ENCODE assay signal across 33 cellular contexts in the genomic region with DNA sequence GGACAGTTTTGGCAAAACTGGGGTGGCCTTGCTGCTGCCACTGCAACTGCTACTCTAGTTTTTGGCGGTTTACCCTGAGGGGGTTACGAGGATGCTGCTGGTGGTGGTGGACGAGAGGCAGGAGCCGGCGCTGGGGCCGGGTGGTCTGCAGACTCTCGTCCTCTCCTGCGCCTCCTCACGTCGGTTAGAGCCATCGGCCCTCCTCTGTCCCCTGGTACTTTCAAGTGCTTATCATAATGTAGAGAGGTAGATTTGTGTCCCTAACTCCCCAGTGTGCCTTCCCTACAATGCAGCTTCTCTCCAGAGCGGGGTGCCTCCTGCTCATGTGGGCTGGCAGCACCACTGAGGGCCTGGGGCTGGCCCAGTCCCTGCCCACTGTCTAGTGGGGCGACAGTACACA. TPM values are rescaled to one million over a fixed set of nuclear protein-coding genes. Genes with fewer than 3 reads are reported as not detected.
"Had no signal": no experiment of that assay in that cellular context is flagged by ENCODE, and none has a peak within 500 bp of the region (broad histone marks: within the 10 kb centered on the region; RNA-seq: fewer than 3 reads in every experiment).

No MANE protein-coding gene starts in this region.

- H3K4me3 ChIP-seq: adrenal gland, body of pancreas, breast epithelium had no signal

- H3K36me3 ChIP-seq: adrenal gland, brain microvascular endothelial cell, breast epithelium had no signal

- H3K4me1 ChIP-seq: adrenal gland, breast epithelium had no signal

- DNase-seq: activated B cell treated with CpG ODN at 0.5 μM for 24 hours; activated CD4-positive, alpha-beta memory T cell treated with anti-CD3 and anti-CD28 coated beads for 36 hours; activated CD4-positive, alpha-beta T cell treated with anti-CD3 and anti-CD28 coated beads for 4 hours; activated CD4-positive, alpha-beta T cell treated with anti-CD3 and anti-CD28 coated beads, Interleukin-2, amount 10 ng/mL, durations not matched to agents 24 days and 14 days; activated CD4-positive, alpha-beta T cell treated with anti-CD3 and anti-CD28 coated beads, Interleukin-2, amount 50 U/mL, for 1 hour; activated CD4-positive, alpha-beta T cell treated with anti-CD3 and anti-CD28 coated beads, Interleukin-2, amount 50 U/mL, for 4 hours; activated CD4-positive, CD25-positive, alpha-beta regulatory T cell treated with anti-CD3 and anti-CD28 coated beads, Interleukin-2, amount 50 U/mL, for 72 hours; activated CD8-positive, alpha-beta memory T cell treated with anti-CD3 and anti-CD28 coated beads, Interleukin-2, amount 50 U/mL, for 4 hours; activated CD8-positive, alpha-beta T cell treated with anti-CD3 and anti-CD28 coated beads for 36 hours; activated effector memory CD4-positive, alpha-beta T cell treated with anti-CD3 and anti-CD28 coated beads, Interleukin-2, amount 50 U/mL, for 16 hours; activated gamma-delta T cell treated with Interleukin-2 at 50 U/mL for 16 hours; activated naive CD4-positive, alpha-beta T cell; activated naive CD4-positive, alpha-beta T cell treated with anti-CD3 and anti-CD28 coated beads for 36 hours; activated naive CD4-positive, alpha-beta T cell treated with anti-CD3 and anti-CD28 coated beads, Interleukin-2, amount 50 U/mL, for 16 hours; activated naive CD8-positive, alpha-beta T cell treated with anti-CD3 and anti-CD28 coated beads for 36 hours; activated T-cell treated with anti-CD3 and anti-CD28 coated beads for 4 hours; activated T-cell treated with anti-CD3 and anti-CD28 coated beads, Interleukin-2, amount 50 U/mL, for 1 hour; activated T-cell treated with anti-CD3 and anti-CD28 coated beads, Interleukin-2, amount 50 U/mL, for 4 hours; activated T-cell treated with anti-CD3 and anti-CD28 coated beads, Interleukin-2, amount 50 U/mL, for 72 hours; adrenal gland; amniotic stem cell; aorta; body of pancreas; brain microvascular endothelial cell; central memory CD4-positive, alpha-beta T cell; T-helper 1 cell; T-helper 2 cell; T-helper 9 cell had no signal

- H3K9me3 ChIP-seq: adrenal gland, body of pancreas, breast epithelium had no signal

- H3K27me3 ChIP-seq: adrenal gland, body of pancreas, brain microvascular endothelial cell, breast epithelium had no signal

- ATAC-seq: activated CD8-positive, alpha-beta T cell treated with anti-CD3 and anti-CD28 coated beads for 36 hours; activated naive CD4-positive, alpha-beta T cell treated with anti-CD3 and anti-CD28 coated beads, Interleukin-2, amount 50 U/mL, for 72 hours; activated T-cell treated with anti-CD3 and anti-CD28 coated beads, Interleukin-2, amount 50 U/mL, for 4 hours; activated T-cell treated with anti-CD3 and anti-CD28 coated beads, Interleukin-2, amount 50 U/mL, for 72 hours; activated T-helper 17 cell treated with anti-CD3 and anti-CD28 coated beads, Interleukin-2, amount 50 U/mL, for 72 hours; body of pancreas had no signal

- H3K27ac ChIP-seq: adrenal gland, body of pancreas, brain microvascular endothelial cell, breast epithelium, VCaP had no signal

RNA-seq across cellular contexts. Expression of a gene that starts 25.9 kb away (rescaled TPM):
- total RNA-seq: cardiac septum had no signal
